ENCODE assay signal across 26 cellular contexts in genomic region chr2:165009466-165009865, GRCh38. TPM values are rescaled to one million over a fixed set of nuclear protein-coding genes. Genes with fewer than 3 reads are reported as not detected.
A peak's percentile ranks its signal among the peaks of the same experiment; 100 is the strongest.
DNase-seq lines count a peak whose midpoint lies in the region; ATAC-seq and TF ChIP-seq lines count a peak whose summit lies in the region.
"Had no signal": no experiment of that assay in that cellular context is flagged by ENCODE, and none has a peak within 500 bp of the region (broad histone marks: within the 10 kb centered on the region; RNA-seq: fewer than 3 reads in every experiment).

No MANE protein-coding gene starts in this region.

- BruUV-seq in IMR-90 (replicated peaks; lab: Mats Ljungman, UMichigan): no TSS peak

- H3K14ac ChIP-seq in IMR-90 (replicated peaks; ENCODE audit: low read depth, low read length): no peak overlapping the region

- CTCF ChIA-PET in IMR-90 (lab: Yijun Ruan, JAX): interaction anchor here (0.6 to 1.2 kb wide), 2 partner anchors 284 to 1120 kb away, joined by 3 read pairs; no protein-coding TSS in a partner anchor
- CTCF ChIA-PET in activated CD4-positive, alpha-beta T cell treated with anti-CD3 and anti-CD28 coated beads, Interleukin-2, amount 10 ng/mL, durations not matched to agents 7 days and 5 days (lab: Charles Lee): no interaction called here

- in situ Hi-C loops in IMR-90 (cut with MboI; ENCODE audit: low sequenced_read_pairs): loop anchor here (25.0 kb wide), 1 partner anchor 272 kb away; no protein-coding TSS in a partner anchor

- H3K36me3 Mint-ChIP-seq in activated CD4-positive, alpha-beta T cell treated with anti-CD3 and anti-CD28 coated beads, Interleukin-2, amount 10 ng/mL, durations not matched to agents 7 days and 5 days (ENCODE audit: low read depth): no peaks in the 10 kb centered on the region
- H3K36me3 Mint-ChIP-seq: activated naive CD4-positive, alpha-beta T cell treated with anti-CD3 and anti-CD28 coated beads, Interleukin-2, amount 50 U/mL, for 72 hours had no signal

- H3K4me3 Mint-ChIP-seq in activated CD4-positive, alpha-beta T cell treated with anti-CD3 and anti-CD28 coated beads, Interleukin-2, amount 10 ng/mL, durations not matched to agents 7 days and 5 days: no peak overlapping the region
- H3K4me3 Mint-ChIP-seq: activated CD8-positive, alpha-beta T cell treated with anti-CD3 and anti-CD28 coated beads, Interleukin-2, amount 10 ng/mL, durations not matched to agents 7 days and 5 days; central memory CD8-positive, alpha-beta T cell; dendritic cell treated with granulocyte-macrophage colony-stimulating factor and Interleukin-4, amounts not matched to agents 40 ng/mL and 50 ng/mL, for 4 days; T-helper 17 cell had no signal

- H3K9me1 ChIP-seq in IMR-90 (ENCODE audit: insufficient read depth, low read length): no peaks in the 10 kb centered on the region

- H3K9me3 ChIP-seq in IMR-90 (ENCODE audit: control insufficient read depth, insufficient read depth, low read length): no peaks in the 10 kb centered on the region
- H3K9me3 ChIP-seq: heart left ventricle, neutrophil had no signal

- H3K27me3 Mint-ChIP-seq in activated CD4-positive, alpha-beta T cell treated with anti-CD3 and anti-CD28 coated beads, Interleukin-2, amount 10 ng/mL, durations not matched to agents 7 days and 5 days: peaks cover 8% of the 10 kb centered on the region

- no peak overlapping the region for H3K23ac ChIP-seq in IMR-90 (ENCODE audit: low read depth, low read length)

- no peaks in the 10 kb centered on the region for H3K9me3 Mint-ChIP-seq in activated CD4-positive, alpha-beta T cell treated with anti-CD3 and anti-CD28 coated beads, Interleukin-2, amount 10 ng/mL, durations not matched to agents 7 days and 5 days
- H3K9me3 Mint-ChIP-seq: activated naive CD4-positive, alpha-beta T cell treated with anti-CD3 and anti-CD28 coated beads, Interleukin-2, amount 50 U/mL, for 72 hours; central memory CD8-positive, alpha-beta T cell; dendritic cell treated with granulocyte-macrophage colony-stimulating factor and Interleukin-4, amounts not matched to agents 40 ng/mL and 50 ng/mL, for 4 days had no signal

- H3K79me1 ChIP-seq in IMR-90 (ENCODE audit: low read depth in 1 of 2, low read length in 2 of 2): no peaks in the 10 kb centered on the region

- H3K56ac ChIP-seq in IMR-90 (ENCODE audit: extremely low read depth, insufficient read depth, low read length): no peak overlapping the region

- H3K4me3 ChIP-seq in IMR-90 (ENCODE audit: insufficient read depth, low read depth, low read length): no peak overlapping the region
- H3K4me3 ChIP-seq in epithelial cell of esophagus (ENCODE audit: low read length): no peak overlapping the region
- H3K4me3 ChIP-seq in H7 (ENCODE audit: insufficient read depth, low read depth, low read length): no peak overlapping the region
- H3K4me3 ChIP-seq: heart left ventricle had no signal

- H2AFZ ChIP-seq in IMR-90 (replicated peaks; ENCODE audit: low read length, poor library complexity): no peak overlapping the region

- H3K9ac ChIP-seq in IMR-90 (ENCODE audit: low read depth, low read length): no peak overlapping the region

- H2AK9ac ChIP-seq in IMR-90 (replicated peaks; ENCODE audit: low read depth, low read length, poor library complexity): no peak overlapping the region

- no peak overlapping the region for H3K4me2 ChIP-seq in IMR-90 (ENCODE audit: low read depth, low read length)

- TF ChIP-seq CTCF in IMR-90 (conservative IDR thresholded peaks at IDR 0.05; ENCODE audit: low read depth, low read length) (no peak), epithelial cell of esophagus (IDR thresholded peaks at IDR 0.05; ENCODE audit: insufficient read depth, low read depth, low read length, missing control alignments) (no peak)

- intact Hi-C loops in IMR-90 (cut with micrococcal nuclease): no loop called here

- no peak overlapping the region for H2BK15ac ChIP-seq in IMR-90 (ENCODE audit: low read depth, low read length)

- H3K4ac ChIP-seq in IMR-90 (ENCODE audit: low read depth, low read length): no peak overlapping the region

- POLR2A ChIA-PET in IMR-90 (lab: Charles Lee; ENCODE audit: unreplicated experiment): interaction anchor here (0.5 kb wide), 1 partner anchor 194 kb away, joined by 3 read pairs; no protein-coding TSS in a partner anchor
- POLR2A ChIA-PET in activated CD4-positive, alpha-beta T cell treated with anti-CD3 and anti-CD28 coated beads, Interleukin-2, amount 10 ng/mL, durations not matched to agents 7 days and 5 days (lab: Charles Lee): no interaction called here

- no peaks in the 10 kb centered on the region for H4K20me1 ChIP-seq in IMR-90 (ENCODE audit: insufficient read depth, low read length)

- H3K4me1 ChIP-seq in IMR-90 (ENCODE audit: control insufficient read depth, insufficient read depth, low read length): no peaks in the 10 kb centered on the region
- H3K4me1 ChIP-seq: heart left ventricle had no signal

- no peak overlapping the region for H2BK20ac ChIP-seq in IMR-90 (ENCODE audit: low read depth, low read length)

- no peak for TF ChIP-seq POLR2A in IMR-90 (IDR thresholded peaks at IDR 0.05; ENCODE audit: low read depth, low read length)

- no peak overlapping the region for H3K18ac ChIP-seq in IMR-90 (ENCODE audit: low read depth, low read length)

- H3K4me1 Mint-ChIP-seq in activated CD4-positive, alpha-beta T cell treated with anti-CD3 and anti-CD28 coated beads, Interleukin-2, amount 10 ng/mL, durations not matched to agents 7 days and 5 days: no peaks in the 10 kb centered on the region
- H3K4me1 Mint-ChIP-seq: central memory CD8-positive, alpha-beta T cell had no signal

- peak; percentile 7 for DNase-seq in IMR-90
- DNase-seq in epithelial cell of esophagus (ENCODE audit: low read depth): peak; percentile 88
- peak; percentile 25 for DNase-seq in iris pigment epithelial cell (ENCODE audit: low read depth)
- peak; percentile 98 for DNase-seq in renal cortical epithelial cell (ENCODE audit: low read depth)
- DNase-seq in H7: no peak
- DNase-seq in activated CD4-positive, alpha-beta T cell treated with anti-CD3 and anti-CD28 coated beads, Interleukin-2, amount 10 ng/mL, durations not matched to agents 7 days and 5 days: no peak
- no peak for DNase-seq in NCI-H2107 treated with DMSO at 0.1 percent for 48 hours (lab: John Stamatoyannopoulos, UW; ENCODE audit: unreplicated experiment)
- DNase-seq: activated CD8-positive, alpha-beta T cell treated with anti-CD3 and anti-CD28 coated beads, Interleukin-2, amount 10 ng/mL, durations not matched to agents 7 days and 5 days; aorta; C1 segment of cervical spinal cord; COR-L47; GDM1; heart left ventricle; KG1; MM.1S; NCI-H2081 treated with DMSO at 0.1 percent for 48 hours; NCI-H748 treated with DMSO at 0.1 percent for 48 hours; RPMI8226; small intestine; stimulated activated CD4-positive, alpha-beta T cell treated with anti-CD3 and anti-CD28 coated beads, Interleukin-2, amount 100 ng/mL, for 24 hours; T-helper 17 cell had no signal

- H3K27me3 ChIP-seq in IMR-90 (ENCODE audit: control insufficient read depth, insufficient read depth, low read length): peaks cover 4% of the 10 kb centered on the region; the same call in 1 of the 2 replicates
- no peaks in the 10 kb centered on the region for H3K27me3 ChIP-seq in H7 (ENCODE audit: control insufficient read depth, insufficient read depth, low read length)
- H3K27me3 ChIP-seq: neutrophil had no signal

- no peak overlapping the region for H4K8ac ChIP-seq in IMR-90 (ENCODE audit: low read depth in 2 of 2, low read length in 2 of 2)

- H2BK120ac ChIP-seq in IMR-90 (ENCODE audit: low read depth, low read length): no peak overlapping the region

- no peak overlapping the region for H4K91ac ChIP-seq in IMR-90 (ENCODE audit: insufficient read depth, low read depth, low read length)

- no peak for TF ChIP-seq RAD21 in IMR-90 (IDR thresholded peaks at IDR 0.05; ENCODE audit: low read length)

- H2AK5ac ChIP-seq in IMR-90 (ENCODE audit: low read depth, low read length): no peak overlapping the region

- no peaks in the 10 kb centered on the region for H3K36me3 ChIP-seq in IMR-90 (ENCODE audit: control insufficient read depth, insufficient read depth, low read length)
- H3K36me3 ChIP-seq in H7 (replicated peaks; ENCODE audit: control insufficient read depth, insufficient read depth, low read length): no peaks in the 10 kb centered on the region
- H3K36me3 ChIP-seq: heart left ventricle, neutrophil had no signal

- dilution Hi-C loops in IMR-90 (cut with HindIII; ENCODE audit: low sequenced_read_pairs, unreplicated experiment): no loop called here

- WGBS in IMR-90 (ENCODE audit: extremely low coverage in 2 of 2, insufficient read length in 1 of 2), 2 experiments: no CpG with 5 or more reads among the region's 1 CpG

- H2BK5ac ChIP-seq in IMR-90 (ENCODE audit: low read depth, low read length, poor library complexity, severe bottlenecking): no peak overlapping the region

- ATAC-seq in IMR-90 (ENCODE audit: low read depth): no peak
- ATAC-seq: activated CD8-positive, alpha-beta T cell treated with anti-CD3 and anti-CD28 coated beads, Interleukin-2, amount 10 ng/mL, durations not matched to agents 7 days and 5 days; activated naive CD4-positive, alpha-beta T cell treated with anti-CD3 and anti-CD28 coated beads, Interleukin-2, amount 50 U/mL, for 72 hours; HCT116; heart left ventricle; T-helper 17 cell had no signal

- H3K27ac ChIP-seq in IMR-90 (ENCODE audit: insufficient read depth, low read length): no peak overlapping the region
- H3K27ac ChIP-seq: heart left ventricle, neutrophil had no signal

- no peak overlapping the region for H3K27ac Mint-ChIP-seq in activated CD4-positive, alpha-beta T cell treated with anti-CD3 and anti-CD28 coated beads, Interleukin-2, amount 10 ng/mL, durations not matched to agents 7 days and 5 days
- H3K27ac Mint-ChIP-seq: activated CD8-positive, alpha-beta T cell treated with anti-CD3 and anti-CD28 coated beads, Interleukin-2, amount 10 ng/mL, durations not matched to agents 7 days and 5 days; activated naive CD4-positive, alpha-beta T cell treated with anti-CD3 and anti-CD28 coated beads, Interleukin-2, amount 50 U/mL, for 72 hours; dendritic cell treated with granulocyte-macrophage colony-stimulating factor and Interleukin-4, amounts not matched to agents 40 ng/mL and 50 ng/mL, for 4 days; T-helper 17 cell had no signal

- H4K5ac ChIP-seq in IMR-90 (ENCODE audit: low read depth, low read length): no peak overlapping the region

TF ChIP-seq in IMR-90, 13 proteins besides CTCF, POLR2A, EP300 and RAD21 (continues in another document):
- TF ChIP-seq RCOR1 (IDR thresholded peaks at IDR 0.05; ENCODE audit: insufficient replicate concordance, low read length): no peak
- TF ChIP-seq SMC3 (IDR thresholded peaks at IDR 0.05; ENCODE audit: low read depth, low read length): no peak
- TF ChIP-seq NFE2L2 (IDR thresholded peaks at IDR 0.05; ENCODE audit: low read depth, low read length): no peak

RNA-seq across cellular contexts. Expression of gene SLC38A11, which starts 54.1 kb away (rescaled TPM):
- under 0.01 and 0.18 TPM in 2 replicates for total RNA-seq in IMR-90 (2012; rRNA removed)
- 0.07 and 0.21 TPM in 2 replicates for polyA plus RNA-seq in IMR-90 (2012; rRNA removed)
- 0.02 TPM in 1 of 2 replicates, not detected in the other for polyA plus RNA-seq in IMR-90 (2012; cell fraction: cytosol; rRNA removed)
- polyA plus RNA-seq in IMR-90 (2012; cell fraction: nucleus; rRNA removed; ENCODE audit: low replicate concordance): 0.09 and 1.0 TPM in 2 replicates
- total RNA-seq in renal cortical epithelial cell: 0.69 and 1.2 TPM in 2 replicates
- total RNA-seq in H7 (2014; rRNA removed; shearing (Covaris generic)): not detected in 2 replicates
- total RNA-seq in activated CD4-positive, alpha-beta T cell treated with anti-CD3 and anti-CD28 coated beads, Interleukin-2, amount 10 ng/mL, durations not matched to agents 7 days and 5 days: not detected
- total RNA-seq: activated CD8-positive, alpha-beta T cell treated with anti-CD3 and anti-CD28 coated beads, Interleukin-2, amount 10 ng/mL, durations not matched to agents 7 days and 5 days; activated naive CD4-positive, alpha-beta T cell treated with anti-CD3 and anti-CD28 coated beads, Interleukin-2, amount 50 U/mL, for 72 hours had no signal

Comparison
In these comparisons a context has a peak if more than half of its experiments do, and no peak if none do; other contexts are left out.
1. DNase-seq: peak in IMR-90 (single experiment), epithelial cell of esophagus (single experiment), iris pigment epithelial cell (single experiment) and renal cortical epithelial cell (single experiment); none in H7 (single experiment), activated CD4-positive, alpha-beta T cell treated with anti-CD3 and anti-CD28 coated beads, Interleukin-2, amount 10 ng/mL, durations not matched to agents 7 days and 5 days (single experiment) and NCI-H2107 treated with DMSO at 0.1 percent for 48 hours (single experiment).